In the genomic region with DNA sequence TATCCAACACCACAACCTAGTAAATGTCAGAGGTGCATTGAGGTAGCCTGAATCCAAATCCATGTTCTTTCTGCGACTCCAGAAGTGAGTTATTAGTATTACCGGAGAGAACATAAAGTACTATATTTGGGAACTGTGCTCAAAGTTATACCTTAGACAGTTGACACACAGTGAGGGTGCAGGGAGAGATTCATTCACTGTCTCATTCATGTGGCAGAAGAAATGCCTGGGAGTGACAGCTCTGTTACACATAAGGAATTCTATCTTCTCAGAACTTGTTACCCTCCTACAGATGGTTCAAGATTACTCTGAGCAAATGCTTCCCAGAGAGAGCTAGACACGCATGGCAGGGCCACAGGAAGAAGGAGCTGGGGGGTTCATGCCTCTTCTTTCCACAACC, we compare ENCODE assay signal across 1 cellular context.
TF ChIP-seq lines count a peak whose summit lies in the region.

No MANE protein-coding gene starts in this region.

TF ChIP-seq in WTC11, 78 proteins besides CTCF, POLR2A, EP300 and RAD21 (continued from another document):
- TF ChIP-seq, protein P1, sequence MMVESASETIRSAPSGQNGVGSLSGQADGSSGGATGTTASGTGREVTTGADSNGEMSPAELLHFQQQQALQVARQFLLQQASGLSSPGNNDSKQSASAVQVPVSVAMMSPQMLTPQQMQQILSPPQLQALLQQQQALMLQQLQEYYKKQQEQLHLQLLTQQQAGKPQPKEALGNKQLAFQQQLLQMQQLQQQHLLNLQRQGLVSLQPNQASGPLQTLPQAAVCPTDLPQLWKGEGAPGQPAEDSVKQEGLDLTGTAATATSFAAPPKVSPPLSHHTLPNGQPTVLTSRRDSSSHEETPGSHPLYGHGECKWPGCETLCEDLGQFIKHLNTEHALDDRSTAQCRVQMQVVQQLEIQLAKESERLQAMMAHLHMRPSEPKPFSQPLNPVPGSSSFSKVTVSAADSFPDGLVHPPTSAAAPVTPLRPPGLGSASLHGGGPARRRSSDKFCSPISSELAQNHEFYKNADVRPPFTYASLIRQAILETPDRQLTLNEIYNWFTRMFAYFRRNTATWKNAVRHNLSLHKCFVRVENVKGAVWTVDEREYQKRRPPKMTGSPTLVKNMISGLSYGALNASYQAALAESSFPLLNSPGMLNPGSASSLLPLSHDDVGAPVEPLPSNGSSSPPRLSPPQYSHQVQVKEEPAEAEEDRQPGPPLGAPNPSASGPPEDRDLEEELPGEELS (CRISPR knock-in tag; IDR thresholded peaks at IDR 0.05) = no peak
- TF ChIP-seq JUN (CRISPR knock-in tag; IDR thresholded peaks at IDR 0.05) = no peak
- TF ChIP-seq FOXK1 (CRISPR knock-in tag; IDR thresholded peaks at IDR 0.05) = no peak
- TF ChIP-seq GTF2I (CRISPR knock-in tag; conservative IDR thresholded peaks at IDR 0.05) = no peak
- TF ChIP-seq, protein P2, sequence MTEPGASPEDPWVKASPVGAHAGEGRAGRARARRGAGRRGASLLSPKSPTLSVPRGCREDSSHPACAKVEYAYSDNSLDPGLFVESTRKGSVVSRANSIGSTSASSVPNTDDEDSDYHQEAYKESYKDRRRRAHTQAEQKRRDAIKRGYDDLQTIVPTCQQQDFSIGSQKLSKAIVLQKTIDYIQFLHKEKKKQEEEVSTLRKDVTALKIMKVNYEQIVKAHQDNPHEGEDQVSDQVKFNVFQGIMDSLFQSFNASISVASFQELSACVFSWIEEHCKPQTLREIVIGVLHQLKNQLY (CRISPR knock-in tag; IDR thresholded peaks at IDR 0.05) = no peak
